19 cellular contexts compared by ENCODE assay signal in genomic region chr9:98406469-98406868, GRCh38.
"Had no signal": no experiment of that assay in that cellular context is flagged by ENCODE, and none has a peak within 500 bp of the region (broad histone marks: within the 10 kb centered on the region; RNA-seq: fewer than 3 reads in every experiment).

No MANE protein-coding gene starts in this region.

- ATAC-seq: left lobe of liver; natural killer cell; pancreas; sciatic nerve; stimulated activated effector memory CD8-positive, alpha-beta T cell treated with anti-CD3 and anti-CD28 coated beads, Interleukin-12 subunit alpha, Interleukin-12 subunit beta, amount 100 ng/mL, for 72 hours had no signal

- H3K27ac ChIP-seq: neutrophil, pancreas, stomach, thyroid gland had no signal

- H3K9me3 Mint-ChIP-seq: natural killer cell; stimulated activated effector memory CD8-positive, alpha-beta T cell treated with anti-CD3 and anti-CD28 coated beads, Interleukin-12 subunit alpha, Interleukin-12 subunit beta, amount 100 ng/mL, for 72 hours had no signal

- H3K4me1 Mint-ChIP-seq: natural killer cell had no signal

- H3K4me3 ChIP-seq: dorsolateral prefrontal cortex, pancreas, stomach, thyroid gland had no signal

- H3K4me3 Mint-ChIP-seq: natural killer cell; neural crest cell; stimulated activated effector memory CD8-positive, alpha-beta T cell treated with anti-CD3 and anti-CD28 coated beads, Interleukin-12 subunit alpha, Interleukin-12 subunit beta, amount 100 ng/mL, for 72 hours had no signal

- H3K27me3 ChIP-seq: dorsolateral prefrontal cortex, pancreas, stomach, thyroid gland had no signal

- DNase-seq: dorsolateral prefrontal cortex; effector CD4-positive, alpha-beta T cell; head of caudate nucleus; kidney; mesenchymal stem cell; natural killer cell; pancreas; retina; stimulated activated CD4-positive, alpha-beta T cell treated with anti-CD3 and anti-CD28 coated beads, Interleukin-2, amount 100 ng/mL, for 24 hours; stimulated activated CD4-positive, alpha-beta T cell treated with anti-CD3 and anti-CD28 coated beads, Interleukin-4, amount 100 ng/mL, for 24 hours; stimulated activated naive CD4-positive, alpha-beta T cell treated with Interleukin-2 at 50 U/mL for 16 hours; stomach; thyroid gland; trophoblast cell had no signal

- H3K9me3 ChIP-seq: neutrophil, pancreas, stomach, thyroid gland had no signal

- H3K36me3 Mint-ChIP-seq: natural killer cell; stimulated activated effector memory CD8-positive, alpha-beta T cell treated with anti-CD3 and anti-CD28 coated beads, Interleukin-12 subunit alpha, Interleukin-12 subunit beta, amount 100 ng/mL, for 72 hours had no signal

- H3K36me3 ChIP-seq: neutrophil, pancreas, stomach, thyroid gland had no signal

- H3K27ac Mint-ChIP-seq: natural killer cell; stimulated activated effector memory CD8-positive, alpha-beta T cell treated with anti-CD3 and anti-CD28 coated beads, Interleukin-12 subunit alpha, Interleukin-12 subunit beta, amount 100 ng/mL, for 72 hours had no signal

- H3K4me1 ChIP-seq: pancreas, thyroid gland had no signal
